ENCODE assay signal across 1 cellular context in genomic region chr4:4443821-4444220, GRCh38.
TF ChIP-seq lines count a peak whose summit lies in the region.

No MANE protein-coding gene starts in this region.

TF ChIP-seq in SK-N-SH, 30 proteins besides CTCF, POLR2A, EP300 and RAD21 (continued from another document):
- TF ChIP-seq FOXJ3 (CRISPR knock-in tag; IDR thresholded peaks at IDR 0.05) (no peak), USF1 (IDR thresholded peaks at IDR 0.05; ENCODE audit: borderline replicate concordance, low read depth) (no peak), SMC3 (IDR thresholded peaks at IDR 0.05; ENCODE audit: low read depth, low read length) (no peak), FOSL2 (IDR thresholded peaks at IDR 0.05; ENCODE audit: borderline replicate concordance, low read depth) (peak; percentile 68; the same call in 1 of the 2 replicates), RXRA (IDR thresholded peaks at IDR 0.05; ENCODE audit: borderline replicate concordance, low read depth) (no peak), TCF12 (IDR thresholded peaks at IDR 0.05) (peak; percentile 41; the same call in 1 of the 2 replicates), NRF1 (IDR thresholded peaks at IDR 0.05; ENCODE audit: low read depth, low read length) (no peak), TEAD4 (IDR thresholded peaks at IDR 0.05; ENCODE audit: borderline replicate concordance, insufficient read depth) (peak; percentile 73; the same call in 1 of the 2 replicates), FOXM1 (IDR thresholded peaks at IDR 0.05; ENCODE audit: low read depth) (no peak), NFIC (IDR thresholded peaks at IDR 0.05; ENCODE audit: borderline replicate concordance) (no peak), GATA2 (CRISPR knock-in tag; IDR thresholded peaks at IDR 0.05) (no peak), TAF1 (IDR thresholded peaks at IDR 0.05; ENCODE audit: borderline replicate concordance, low read depth, low read length) (no peak), SIN3A (IDR thresholded peaks at IDR 0.05; ENCODE audit: borderline replicate concordance, low read depth, low read length) (no peak)
- TF ChIP-seq, protein P1, sequence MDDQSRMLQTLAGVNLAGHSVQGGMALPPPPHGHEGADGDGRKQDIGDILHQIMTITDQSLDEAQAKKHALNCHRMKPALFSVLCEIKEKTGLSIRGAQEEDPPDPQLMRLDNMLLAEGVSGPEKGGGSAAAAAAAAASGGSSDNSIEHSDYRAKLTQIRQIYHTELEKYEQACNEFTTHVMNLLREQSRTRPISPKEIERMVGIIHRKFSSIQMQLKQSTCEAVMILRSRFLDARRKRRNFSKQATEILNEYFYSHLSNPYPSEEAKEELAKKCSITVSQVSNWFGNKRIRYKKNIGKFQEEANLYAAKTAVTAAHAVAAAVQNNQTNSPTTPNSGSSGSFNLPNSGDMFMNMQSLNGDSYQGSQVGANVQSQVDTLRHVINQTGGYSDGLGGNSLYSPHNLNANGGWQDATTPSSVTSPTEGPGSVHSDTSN (IDR thresholded peaks at IDR 0.05) = peak; percentile 48
